1 cellular context compared by ENCODE assay signal in genomic region chr10:21527634-21528451, GRCh38.
TF ChIP-seq lines count a peak whose summit lies in the region.

No MANE protein-coding gene starts in this region.

TF ChIP-seq in K562, 482 proteins besides CTCF, POLR2A, EP300 and RAD21 (continued from another document):
- no peak for TF ChIP-seq CBX5 (IDR thresholded peaks at IDR 0.05; ENCODE audit: borderline replicate concordance, low read depth)
- no peak for TF ChIP-seq TFAP4 (CRISPR knock-in tag; IDR thresholded peaks at IDR 0.05; ENCODE audit: borderline replicate concordance)
- TF ChIP-seq DMBX1 (CRISPR knock-in tag; IDR thresholded peaks at IDR 0.05; ENCODE audit: borderline replicate concordance): no peak
- no peak for TF ChIP-seq YY1 (IDR thresholded peaks at IDR 0.05; ENCODE audit: borderline replicate concordance in 1 of 3, control insufficient read depth in 1 of 3, extremely low read depth in 1 of 3, insufficient read depth in 3 of 3, insufficient read length in 1 of 3, insufficient replicate concordance in 2 of 3, low read depth in 1 of 3, low read length in 2 of 3)
- TF ChIP-seq CBFB (CRISPR knock-in tag; IDR thresholded peaks at IDR 0.05): no peak
- TF ChIP-seq CREBBP (IDR thresholded peaks at IDR 0.05; ENCODE audit: low read depth, low read length): no peak
- TF ChIP-seq LEF1 (IDR thresholded peaks at IDR 0.05): 0 out of 2 replicates have a peak, but pooled peaks have one; percentile 21
- TF ChIP-seq KAT2B (IDR thresholded peaks at IDR 0.05; ENCODE audit: low read depth, low read length): no peak
- no peak for TF ChIP-seq ZNF696 (CRISPR knock-in tag; conservative IDR thresholded peaks at IDR 0.05)
- no peak for TF ChIP-seq GTF2A2 (tag; IDR thresholded peaks at IDR 0.05)
- TF ChIP-seq ZNF316 (IDR thresholded peaks at IDR 0.05): peak; percentile 95
- TF ChIP-seq ATF1 (CRISPR knock-in tag; IDR thresholded peaks at IDR 0.05): no peak
- peak; percentile 66 for TF ChIP-seq ATF1 (tag; IDR thresholded peaks at IDR 0.05)
- no peak for TF ChIP-seq RFX7 (CRISPR knock-in tag; IDR thresholded peaks at IDR 0.05)
- TF ChIP-seq SUPT5H (IDR thresholded peaks at IDR 0.05): 0 out of 2 replicates have a peak, but pooled peaks have one; percentile 34
- no peak for TF ChIP-seq NR2F6 (CRISPR knock-in tag; IDR thresholded peaks at IDR 0.05)
- no peak for TF ChIP-seq ZNF436 (CRISPR knock-in tag; IDR thresholded peaks at IDR 0.05)
- no peak for TF ChIP-seq TARDBP (IDR thresholded peaks at IDR 0.05)
- TF ChIP-seq CBX2 (IDR thresholded peaks at IDR 0.05; ENCODE audit: insufficient read depth, low read length, poor library complexity, severe bottlenecking): no peak
- no peak for TF ChIP-seq ZFP91 (CRISPR knock-in tag; IDR thresholded peaks at IDR 0.05)
- no peak for TF ChIP-seq MCM2 (IDR thresholded peaks at IDR 0.05; ENCODE audit: low read depth)
- no peak for TF ChIP-seq HMGN3 (IDR thresholded peaks at IDR 0.05; ENCODE audit: borderline replicate concordance, extremely low read depth, insufficient read length, low read depth, low read length)
- no peak for TF ChIP-seq E2F6 (IDR thresholded peaks at IDR 0.05; ENCODE audit: borderline replicate concordance in 1 of 2, extremely low read depth in 1 of 2, insufficient read depth in 1 of 2, insufficient read length in 1 of 2, low read depth in 1 of 2, low read length in 1 of 2, poor library complexity in 1 of 2, severe bottlenecking in 1 of 2)
- TF ChIP-seq ZNF57 (CRISPR knock-in tag; IDR thresholded peaks at IDR 0.05): no peak
- no peak for TF ChIP-seq HDAC3 (IDR thresholded peaks at IDR 0.05; ENCODE audit: borderline replicate concordance, partially characterized antibody)
- TF ChIP-seq ZNF354B (CRISPR knock-in tag; IDR thresholded peaks at IDR 0.05): no peak
- TF ChIP-seq MAFK (IDR thresholded peaks at IDR 0.05; ENCODE audit: low read length): peak; percentile 62
- TF ChIP-seq E4F1 (CRISPR knock-in tag; IDR thresholded peaks at IDR 0.05; ENCODE audit: borderline replicate concordance): no peak
- TF ChIP-seq ZBTB40 (IDR thresholded peaks at IDR 0.05): no peak
- no peak for TF ChIP-seq ZBTB40 (CRISPR knock-in tag; IDR thresholded peaks at IDR 0.05)
- no peak for TF ChIP-seq TCF3 (CRISPR knock-in tag; IDR thresholded peaks at IDR 0.05)
- TF ChIP-seq NONO (IDR thresholded peaks at IDR 0.05; ENCODE audit: low read depth in 2 of 2, low read length in 1 of 2): no peak
- 0 out of 4 replicates have a peak, but pooled peaks of 1 of the 2 experiments have one; percentile 13 for TF ChIP-seq MNT (conservative IDR thresholded peaks at IDR 0.05)
- TF ChIP-seq PRMT5 (CRISPR knock-in tag; IDR thresholded peaks at IDR 0.05): no peak
- TF ChIP-seq NFRKB (IDR thresholded peaks at IDR 0.05; ENCODE audit: low read depth): no peak
- no peak for TF ChIP-seq RNF219 (CRISPR knock-in tag; IDR thresholded peaks at IDR 0.05)
- TF ChIP-seq RBM15 (IDR thresholded peaks at IDR 0.05; ENCODE audit: insufficient read depth, low read length): no peak
- no peak for TF ChIP-seq MXI1 (IDR thresholded peaks at IDR 0.05; ENCODE audit: low read depth, low read length)
- no peak for TF ChIP-seq KLF16 (IDR thresholded peaks at IDR 0.05)
- no peak for TF ChIP-seq CTCFL (IDR thresholded peaks at IDR 0.05; ENCODE audit: borderline replicate concordance, insufficient read depth, low read depth, low read length, poor library complexity, severe bottlenecking)
